In genomic region chr13:78618411-78618810, GRCh38 we compare ENCODE assay signal across 1 cellular context.
TF ChIP-seq lines count a peak whose summit lies in the region.

No MANE protein-coding gene starts in this region.

TF ChIP-seq in HEK293, 187 proteins besides CTCF, POLR2A, EP300 and RAD21 (continued from another document):
- TF ChIP-seq ZNF18 (tag by site-specific recombination; IDR thresholded peaks at IDR 0.05) (peak; percentile 92), BCL11B (tag by site-specific recombination; IDR thresholded peaks at IDR 0.05; ENCODE audit: low read depth) (peak; percentile 98), GFI1B (tag by site-specific recombination; IDR thresholded peaks at IDR 0.05) (peak; percentile 97), SCRT1 (tag by site-specific recombination; IDR thresholded peaks at IDR 0.05; ENCODE audit: borderline replicate concordance) (peak; percentile 73; the same call in 1 of the 2 replicates), ZNF837 (tag by site-specific recombination; IDR thresholded peaks at IDR 0.05) (no peak), ZNF214 (tag by site-specific recombination; IDR thresholded peaks at IDR 0.05; ENCODE audit: borderline replicate concordance) (no peak), ZFHX2 (tag by site-specific recombination; conservative IDR thresholded peaks at IDR 0.05) (peak; percentile 73; the same call in 1 of the 2 replicates), ZBTB49 (tag by site-specific recombination; IDR thresholded peaks at IDR 0.05; ENCODE audit: low read depth) (no peak), ZNF610 (tag by site-specific recombination; IDR thresholded peaks at IDR 0.05; ENCODE audit: borderline replicate concordance) (0 out of 2 replicates have a peak, but pooled peaks have one; percentile 22), ZNF423 (tag by site-specific recombination; IDR thresholded peaks at IDR 0.05) (peak; percentile 57; the same call in 1 of the 2 replicates), OVOL3 (tag by site-specific recombination; IDR thresholded peaks at IDR 0.05) (peak; percentile 46; the same call in 1 of the 2 replicates), ZNF843 (tag by site-specific recombination; IDR thresholded peaks at IDR 0.05) (peak; percentile 96), KLF10 (tag by site-specific recombination; IDR thresholded peaks at IDR 0.05) (0 out of 2 replicates have a peak, but pooled peaks have one; percentile 45), ZNF2 (tag by site-specific recombination; IDR thresholded peaks at IDR 0.05) (0 out of 2 replicates have a peak, but pooled peaks have one; percentile 41), ZNF785 (tag by site-specific recombination; IDR thresholded peaks at IDR 0.05) (no peak), OSR2 (tag by site-specific recombination; IDR thresholded peaks at IDR 0.05) (peak; percentile 99), PRDM6 (tag by site-specific recombination; IDR thresholded peaks at IDR 0.05) (peak; percentile 96), ZNF398 (tag by site-specific recombination; IDR thresholded peaks at IDR 0.05) (no peak), SP7 (tag by site-specific recombination; IDR thresholded peaks at IDR 0.05) (peak; percentile 51), ZNF121 (tag by site-specific recombination; IDR thresholded peaks at IDR 0.05) (peak; percentile 46; the same call in 1 of the 2 replicates), WT1 (tag by site-specific recombination; IDR thresholded peaks at IDR 0.05) (peak; percentile 94), ZNF112 (tag by site-specific recombination; IDR thresholded peaks at IDR 0.05) (no peak), ZNF580 (tag by site-specific recombination; IDR thresholded peaks at IDR 0.05) (0 out of 2 replicates have a peak, but pooled peaks have one; percentile 80), ZNF629 (tag by site-specific recombination; IDR thresholded peaks at IDR 0.05) (no peak), ZBTB8A (tag by site-specific recombination; IDR thresholded peaks at IDR 0.05) (peak; percentile 69; the same call in 1 of the 2 replicates), GLI2 (tag by site-specific recombination; IDR thresholded peaks at IDR 0.05; ENCODE audit: borderline replicate concordance, low read depth) (peak; percentile 70; the same call in 1 of the 2 replicates)
